Comparison of ENCODE assay signal across 9 cellular contexts in the genomic region with DNA sequence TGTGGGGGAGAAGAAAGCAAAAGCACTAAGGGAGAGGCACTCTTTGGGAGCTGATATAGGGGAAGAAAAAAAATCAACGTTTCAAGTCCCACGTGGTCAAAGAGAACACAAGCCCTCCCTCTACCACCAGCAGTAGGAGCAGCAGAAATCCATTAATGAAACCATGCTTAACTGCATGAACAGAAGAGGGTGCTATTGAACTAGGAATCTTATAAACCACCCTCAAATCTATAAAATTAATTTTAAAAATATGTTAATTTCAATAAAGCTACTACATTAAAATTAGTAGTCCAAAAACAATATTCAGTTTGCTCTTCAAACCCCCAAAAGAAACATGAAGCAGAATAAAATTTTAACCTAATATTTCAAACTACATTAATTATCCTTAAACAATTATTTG.
DNase-seq lines count a peak whose midpoint lies in the region; ATAC-seq and TF ChIP-seq lines count a peak whose summit lies in the region.
"Had no signal": no experiment of that assay in that cellular context is flagged by ENCODE, and none has a peak within 500 bp of the region (broad histone marks: within the 10 kb centered on the region; RNA-seq: fewer than 3 reads in every experiment).

No MANE protein-coding gene starts in this region.

- WGBS in ovary, 3 donors = 1 to 2% (median 1%) methylated on average over 2 of the region's 2 CpGs

- DNase-seq in A673 (ENCODE audit: low spot score) (peak; percentile 61), NT2/D1 (ENCODE audit: low read depth, low spot score) (peak; percentile 66), fibroblast of the conjunctiva (ENCODE audit: low read depth) (peak; percentile 44), COLO668 (lab: John Stamatoyannopoulos, UW; ENCODE audit: unreplicated experiment) (no peak), ovary (no peak)

- intact Hi-C loops in A673 (cut with micrococcal nuclease; ENCODE audit: unreplicated experiment) (loop anchor here (1.0 kb wide), 1 partner anchor 108 kb away; no protein-coding TSS in a partner anchor), ovary (cut with DNase I) (no loop called here)

- H3K27me3 ChIP-seq in A673 (replicated peaks; ENCODE audit: insufficient read depth, low read depth, low read length, poor library complexity) = no peaks in the 10 kb centered on the region
- no peaks in the 10 kb centered on the region for H3K27me3 ChIP-seq in NT2/D1 (ENCODE audit: insufficient read depth, insufficient read length)
- no peaks in the 10 kb centered on the region for H3K27me3 ChIP-seq in ovary

- no peak for ATAC-seq in HG03442 (IDR thresholded peaks at IDR 0.05; ENCODE audit: unreplicated experiment)
- ATAC-seq in stimulated activated memory B cell treated with anti-CD40 and anti-IgM and Interleukin-4, amounts not matched to agents 10 μg/mL and 1 μg/mL and 100 μg/mL, for 72 hours = no peak

- no peak for TF ChIP-seq EP300 in ovary (IDR thresholded peaks at IDR 0.05)

- BruUV-seq in A673 (replicated peaks; lab: Mats Ljungman, UMichigan) = no TSS peak

- CTCF ChIA-PET in A673 (lab: Charles Lee) = interaction anchor here (0.8 kb wide), 1 partner anchor 1017 kb away, joined by 3 read pairs; no protein-coding TSS in a partner anchor
- CTCF ChIA-PET in HEK293 (lab: Yijun Ruan, JAX) = interaction anchor here (0.6 to 2.5 kb wide), 17 partner anchors 16 to 1016 kb away, joined by 3 to 27 read pairs (median 4); no protein-coding TSS in a partner anchor

- no peaks in the 10 kb centered on the region for H3K4me1 Mint-ChIP-seq in stimulated activated memory B cell treated with anti-CD40 and anti-IgM and Interleukin-4, amounts not matched to agents 10 μg/mL and 1 μg/mL and 100 μg/mL, for 72 hours

- H3K27ac Mint-ChIP-seq in stimulated activated memory B cell treated with anti-CD40 and anti-IgM and Interleukin-4, amounts not matched to agents 10 μg/mL and 1 μg/mL and 100 μg/mL, for 72 hours = no peak overlapping the region

- H3K9ac ChIP-seq in NT2/D1 (ENCODE audit: insufficient read length, low read depth) = no peak overlapping the region

- H3K27ac ChIP-seq in A673 (ENCODE audit: low read depth, low read length, poor library complexity, severe bottlenecking) = no peak overlapping the region
- no peak overlapping the region for H3K27ac ChIP-seq in HEK293 (ENCODE audit: extremely low read depth, low read depth, low read length)
- no peak overlapping the region for H3K27ac ChIP-seq in ovary
- H3K27ac ChIP-seq: skin epidermis had no signal

- peaks cover 19% of the 10 kb centered on the region for H3K27me3 Mint-ChIP-seq in stimulated activated memory B cell treated with anti-CD40 and anti-IgM and Interleukin-4, amounts not matched to agents 10 μg/mL and 1 μg/mL and 100 μg/mL, for 72 hours

- POLR2A ChIA-PET in A673 (lab: Charles Lee; ENCODE audit: low non-redundant PET) = no interaction called here
- POLR2A ChIA-PET in HEK293 (lab: Yijun Ruan, JAX) = no interaction called here

- H3K4me1 ChIP-seq in A673 (ENCODE audit: insufficient read depth, low read length, poor library complexity, severe bottlenecking) (no peaks in the 10 kb centered on the region), HEK293 (ENCODE audit: control insufficient read depth, insufficient read depth, low read length) (no peaks in the 10 kb centered on the region), NT2/D1 (ENCODE audit: insufficient read depth, insufficient read length) (no peaks in the 10 kb centered on the region), ovary (ENCODE audit: insufficient read depth) (no peaks in the 10 kb centered on the region)

- no peaks in the 10 kb centered on the region for H3K36me3 ChIP-seq in A673 (ENCODE audit: insufficient read depth, low read length, poor library complexity, severe bottlenecking)
- no peaks in the 10 kb centered on the region for H3K36me3 ChIP-seq in HEK293 (ENCODE audit: control insufficient read depth in 2 of 2, insufficient read depth in 1 of 2, low read length in 2 of 2)
- H3K36me3 ChIP-seq in NT2/D1 (ENCODE audit: insufficient read depth, insufficient read length, low read length) = no peaks in the 10 kb centered on the region
- no peaks in the 10 kb centered on the region for H3K36me3 ChIP-seq in ovary

- no peak for TF ChIP-seq POLR2A in ovary (IDR thresholded peaks at IDR 0.05)

- H3K9me3 ChIP-seq in A673 (ENCODE audit: low read depth, low read length, poor library complexity, severe bottlenecking) = no peaks in the 10 kb centered on the region
- no peaks in the 10 kb centered on the region for H3K9me3 ChIP-seq in HEK293 (ENCODE audit: control insufficient read depth, insufficient read depth, low read depth, low read length)
- no peaks in the 10 kb centered on the region; the same call in 1 of the 2 replicates for H3K9me3 ChIP-seq in NT2/D1 (ENCODE audit: insufficient read depth, low read length)
- no peaks in the 10 kb centered on the region for H3K9me3 ChIP-seq in ovary

- H3K4me3 Mint-ChIP-seq in stimulated activated memory B cell treated with anti-CD40 and anti-IgM and Interleukin-4, amounts not matched to agents 10 μg/mL and 1 μg/mL and 100 μg/mL, for 72 hours = no peak overlapping the region

- TF ChIP-seq CTCF in A673 (conservative IDR thresholded peaks at IDR 0.05; ENCODE audit: low read depth, low read length) (peak; percentile 55), HEK293 (tag by site-specific recombination; IDR thresholded peaks at IDR 0.05) (peak; percentile 22; the same call in 1 of the 2 replicates), ovary (IDR thresholded peaks at IDR 0.05) (no peak)

- peaks cover 9% of the 10 kb centered on the region for H3K9me3 Mint-ChIP-seq in stimulated activated memory B cell treated with anti-CD40 and anti-IgM and Interleukin-4, amounts not matched to agents 10 μg/mL and 1 μg/mL and 100 μg/mL, for 72 hours

- H3K36me3 Mint-ChIP-seq in stimulated activated memory B cell treated with anti-CD40 and anti-IgM and Interleukin-4, amounts not matched to agents 10 μg/mL and 1 μg/mL and 100 μg/mL, for 72 hours = peaks cover 4% of the 10 kb centered on the region

- no peak overlapping the region for H3K4me3 ChIP-seq in A673 (ENCODE audit: low read depth, low read length, poor library complexity, severe bottlenecking)
- no peak overlapping the region for H3K4me3 ChIP-seq in HEK293 (ENCODE audit: low read depth, low read length)
- H3K4me3 ChIP-seq in NT2/D1 (ENCODE audit: insufficient read length, low read depth) = no peak overlapping the region
- no peak overlapping the region for H3K4me3 ChIP-seq in ovary
- H3K4me3 ChIP-seq: skin epidermis had no signal

TF ChIP-seq in HEK293, 187 proteins besides CTCF, POLR2A, EP300 and RAD21 (continues in another document):
- TF ChIP-seq, protein P1, sequence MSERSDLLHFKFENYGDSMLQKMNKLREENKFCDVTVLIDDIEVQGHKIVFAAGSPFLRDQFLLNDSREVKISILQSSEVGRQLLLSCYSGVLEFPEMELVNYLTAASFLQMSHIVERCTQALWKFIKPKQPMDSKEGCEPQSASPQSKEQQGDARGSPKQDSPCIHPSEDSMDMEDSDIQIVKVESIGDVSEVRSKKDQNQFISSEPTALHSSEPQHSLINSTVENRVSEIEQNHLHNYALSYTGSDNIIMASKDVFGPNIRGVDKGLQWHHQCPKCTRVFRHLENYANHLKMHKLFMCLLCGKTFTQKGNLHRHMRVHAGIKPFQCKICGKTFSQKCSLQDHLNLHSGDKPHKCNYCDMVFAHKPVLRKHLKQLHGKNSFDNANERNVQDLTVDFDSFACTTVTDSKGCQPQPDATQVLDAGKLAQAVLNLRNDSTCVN (tag by site-specific recombination; optimal IDR thresholded peaks at IDR 0.05) = no peak
- TF ChIP-seq, protein P2, sequence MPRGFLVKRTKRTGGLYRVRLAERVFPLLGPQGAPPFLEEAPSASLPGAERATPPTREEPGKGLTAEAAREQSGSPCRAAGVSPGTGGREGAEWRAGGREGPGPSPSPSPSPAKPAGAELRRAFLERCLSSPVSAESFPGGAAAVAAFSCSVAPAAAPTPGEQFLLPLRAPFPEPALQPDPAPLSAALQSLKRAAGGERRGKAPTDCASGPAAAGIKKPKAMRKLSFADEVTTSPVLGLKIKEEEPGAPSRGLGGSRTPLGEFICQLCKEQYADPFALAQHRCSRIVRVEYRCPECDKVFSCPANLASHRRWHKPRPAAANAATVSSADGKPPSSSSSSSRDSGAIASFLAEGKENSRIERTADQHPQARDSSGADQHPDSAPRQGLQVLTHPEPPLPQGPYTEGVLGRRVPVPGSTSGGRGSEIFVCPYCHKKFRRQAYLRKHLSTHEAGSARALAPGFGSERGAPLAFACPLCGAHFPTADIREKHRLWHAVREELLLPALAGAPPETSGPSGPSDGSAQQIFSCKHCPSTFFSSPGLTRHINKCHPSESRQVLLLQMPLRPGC (tag by site-specific recombination; IDR thresholded peaks at IDR 0.05) = no peak
- TF ChIP-seq ZNF221 (tag by site-specific recombination; IDR thresholded peaks at IDR 0.05; ENCODE audit: borderline replicate concordance) = no peak
- TF ChIP-seq ZNF416 (tag by site-specific recombination; IDR thresholded peaks at IDR 0.05) = no peak
- TF ChIP-seq YY2 (tag by site-specific recombination; IDR thresholded peaks at IDR 0.05) = no peak
- TF ChIP-seq ZNF37A (tag by site-specific recombination; IDR thresholded peaks at IDR 0.05) = no peak
- TF ChIP-seq ZNF785 (tag by site-specific recombination; IDR thresholded peaks at IDR 0.05) = no peak
- no peak for TF ChIP-seq ZNF548 (tag by site-specific recombination; IDR thresholded peaks at IDR 0.05)
- no peak for TF ChIP-seq ZNF791 (tag by site-specific recombination; IDR thresholded peaks at IDR 0.05)
- TF ChIP-seq, protein P3, sequence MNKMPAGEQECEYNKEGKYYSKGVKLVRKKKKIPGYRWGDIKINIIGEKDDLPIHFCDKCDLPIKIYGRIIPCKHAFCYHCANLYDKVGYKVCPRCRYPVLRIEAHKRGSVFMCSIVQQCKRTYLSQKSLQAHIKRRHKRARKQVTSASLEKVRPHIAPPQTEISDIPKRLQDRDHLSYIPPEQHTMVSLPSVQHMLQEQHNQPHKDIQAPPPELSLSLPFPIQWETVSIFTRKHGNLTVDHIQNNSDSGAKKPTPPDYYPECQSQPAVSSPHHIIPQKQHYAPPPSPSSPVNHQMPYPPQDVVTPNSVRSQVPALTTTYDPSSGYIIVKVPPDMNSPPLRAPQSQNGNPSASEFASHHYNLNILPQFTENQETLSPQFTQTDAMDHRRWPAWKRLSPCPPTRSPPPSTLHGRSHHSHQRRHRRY (tag by site-specific recombination; IDR thresholded peaks at IDR 0.05) = no peak
- TF ChIP-seq, protein P4, sequence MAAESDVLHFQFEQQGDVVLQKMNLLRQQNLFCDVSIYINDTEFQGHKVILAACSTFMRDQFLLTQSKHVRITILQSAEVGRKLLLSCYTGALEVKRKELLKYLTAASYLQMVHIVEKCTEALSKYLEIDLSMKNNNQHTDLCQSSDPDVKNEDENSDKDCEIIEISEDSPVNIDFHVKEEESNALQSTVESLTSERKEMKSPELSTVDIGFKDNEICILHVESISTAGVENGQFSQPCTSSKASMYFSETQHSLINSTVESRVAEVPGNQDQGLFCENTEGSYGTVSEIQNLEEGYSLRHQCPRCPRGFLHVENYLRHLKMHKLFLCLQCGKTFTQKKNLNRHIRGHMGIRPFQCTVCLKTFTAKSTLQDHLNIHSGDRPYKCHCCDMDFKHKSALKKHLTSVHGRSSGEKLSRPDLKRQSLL (tag by site-specific recombination; IDR thresholded peaks at IDR 0.05) = no peak
- no peak for TF ChIP-seq ZNF670 (tag by site-specific recombination; IDR thresholded peaks at IDR 0.05; ENCODE audit: low read depth)

Comparison
In these comparisons a context has a peak if more than half of its experiments do, and no peak if none do; other contexts are left out.
1. DNase-seq: peak in A673 (single experiment), NT2/D1 (single experiment) and fibroblast of the conjunctiva (single experiment); none in COLO668 (single experiment) and ovary (0 of 5).
2. CTCF ChIP-seq: peak in A673 (single experiment) and HEK293 (single experiment); none in ovary (0 of 3).